Comparison of ENCODE assay signal across 13 cellular contexts in genomic region chr12:19430988-19431387, GRCh38. TPM values are rescaled to one million over a fixed set of nuclear protein-coding genes. Genes with fewer than 3 reads are reported as not detected.
DNase-seq lines count a peak whose midpoint lies in the region; ATAC-seq and TF ChIP-seq lines count a peak whose summit lies in the region.
"Had no signal": no experiment of that assay in that cellular context is flagged by ENCODE, and none has a peak within 500 bp of the region (broad histone marks: within the 10 kb centered on the region; RNA-seq: fewer than 3 reads in every experiment).

No MANE protein-coding gene starts in this region.

- no peaks in the 10 kb centered on the region for H3K36me3 ChIP-seq in HCT116 (ENCODE audit: control insufficient read depth in 1 of 2, insufficient read depth in 2 of 2, low read length in 2 of 2)
- H3K36me3 ChIP-seq in hepatocyte (replicated peaks; ENCODE audit: insufficient read depth, low read depth) = no peaks in the 10 kb centered on the region

- ATAC-seq in HCT116 (no peak), HG03108 (IDR thresholded peaks at IDR 0.05; ENCODE audit: unreplicated experiment) (no peak), GM18511 (IDR thresholded peaks at IDR 0.05; ENCODE audit: unreplicated experiment) (no peak)
- ATAC-seq in activated naive CD8-positive, alpha-beta T cell treated with anti-CD3 and anti-CD28 coated beads, Interleukin-2, amount 10 ng/mL, durations not matched to agents 7 days and 5 days (ENCODE audit: low read depth) = no peak

- H3K4me3 ChIP-seq in HCT116 (replicated peaks in 1 of 2; ENCODE audit: low read depth in 1 of 2, low read length in 2 of 2) (no peak overlapping the region), hepatocyte (no peak overlapping the region)
- H3K4me3 ChIP-seq: lung had no signal

- H3K27ac ChIP-seq in HCT116 (ENCODE audit: low read depth, low read length) = no peak overlapping the region; the same call in 1 of the 2 replicates
- peak overlapping the region; percentile 50 for H3K27ac ChIP-seq in hepatocyte

- H3K4me3 Mint-ChIP-seq in Calu3 (ENCODE audit: low read depth, unreplicated experiment) = no peak overlapping the region
- H3K4me3 Mint-ChIP-seq in activated naive CD8-positive, alpha-beta T cell treated with anti-CD3 and anti-CD28 coated beads, Interleukin-2, amount 10 ng/mL, durations not matched to agents 7 days and 5 days = no peak overlapping the region
- H3K4me3 Mint-ChIP-seq: CD4-positive, CD25-positive, alpha-beta regulatory T cell had no signal

- no peak overlapping the region for H3K9ac ChIP-seq in HCT116 (ENCODE audit: low read length)

- TF ChIP-seq CTCF in Calu3 (IDR thresholded peaks at IDR 0.05; ENCODE audit: unreplicated experiment) = no peak
- no peak for TF ChIP-seq CTCF in HCT116 (IDR thresholded peaks at IDR 0.05 in 2 of 3, conservative IDR thresholded peaks at IDR 0.05 in 1 of 3; ENCODE audit: borderline replicate concordance in 1 of 3, insufficient read depth in 1 of 3, low read depth in 2 of 3, low read length in 2 of 3)
- no peak for TF ChIP-seq CTCF in hepatocyte (IDR thresholded peaks at IDR 0.05; ENCODE audit: poor library complexity)

- CTCF ChIA-PET in Calu3 (lab: Charles Lee) (interaction anchor here (0.6 kb wide), 1 partner anchor 340 kb away, joined by 4 read pairs; no protein-coding TSS in a partner anchor), HCT116 (lab: Charles Lee) (no interaction called here)

- POLR2A ChIA-PET in HCT116 (lab: Charles Lee) = no interaction called here
- POLR2A ChIA-PET in activated naive CD8-positive, alpha-beta T cell treated with anti-CD3 and anti-CD28 coated beads, Interleukin-2, amount 10 ng/mL, durations not matched to agents 7 days and 5 days (lab: Charles Lee) = interaction anchor here (1.9 to 2.6 kb wide), 2 partner anchors 9 kb away, joined by 5 to 9 read pairs; partner anchors contain the start of gene AEBP2

- H3K4me1 Mint-ChIP-seq in Calu3 (ENCODE audit: low read depth, unreplicated experiment) = peaks cover 11% of the 10 kb centered on the region
- H3K4me1 Mint-ChIP-seq in activated naive CD8-positive, alpha-beta T cell treated with anti-CD3 and anti-CD28 coated beads, Interleukin-2, amount 10 ng/mL, durations not matched to agents 7 days and 5 days = peaks cover 39% of the 10 kb centered on the region

- no peak for TF ChIP-seq RAD21 in HCT116 (IDR thresholded peaks at IDR 0.05; ENCODE audit: low read depth)

- H2AFZ ChIP-seq in HCT116 (ENCODE audit: low read depth, low read length, poor library complexity, severe bottlenecking) (peak overlapping the region; percentile 83), hepatocyte (no peak overlapping the region)

- RAD21 ChIA-PET in HCT116 (lab: Charles Lee; ENCODE audit: low non-redundant PET in 1 of 2, low total read pairs in 2 of 2, uncharacterized antibody in 2 of 2, unreplicated experiment in 2 of 2) = interaction anchor here in 1 of 2 experiments (0.7 kb wide), 1 partner anchor 25 kb away, joined by 4 read pairs; no protein-coding TSS in a partner anchor

- no peak for TF ChIP-seq POLR2A in HCT116 (IDR thresholded peaks at IDR 0.05; ENCODE audit: borderline replicate concordance, extremely low read depth, insufficient read depth, insufficient read length)

- BruUV-seq in Calu3 (replicated peaks; lab: Mats Ljungman, UMichigan) (no TSS peak), HCT116 (replicated peaks; lab: Mats Ljungman, UMichigan) (no TSS peak)

- DNase-seq in Calu3 (no peak), HCT116 (ENCODE audit: low read depth, low spot score) (no peak), hepatocyte (ENCODE audit: low spot score) (no peak), SW 1271 (lab: John Stamatoyannopoulos, UW) (no peak)
- DNase-seq in activated naive CD8-positive, alpha-beta T cell treated with anti-CD3 and anti-CD28 coated beads, Interleukin-2, amount 10 ng/mL, durations not matched to agents 7 days and 5 days = no peak
- DNase-seq: activated gamma-delta T cell; CD4-positive, CD25-positive, alpha-beta regulatory T cell; GDM1; NCI-H2171 treated with DMSO at 0.1 percent for 48 hours; nucleus accumbens had no signal

- intact Hi-C loops in Calu3 (cut with micrococcal nuclease; ENCODE audit: unreplicated experiment) (no loop called here), HCT116 (cut with micrococcal nuclease) (no loop called here)

- H3K4me2 ChIP-seq in HCT116 (ENCODE audit: low read length) (no peak overlapping the region), hepatocyte (no peak overlapping the region)

- H3K27me3 ChIP-seq in HCT116 (ENCODE audit: insufficient read depth, low read length) (no peaks in the 10 kb centered on the region), hepatocyte (no peaks in the 10 kb centered on the region)

- H3K9me2 ChIP-seq in HCT116 (ENCODE audit: insufficient read depth) (no peaks in the 10 kb centered on the region), hepatocyte (replicated peaks; ENCODE audit: insufficient read depth) (no peaks in the 10 kb centered on the region)

- no peaks in the 10 kb centered on the region for H3K27me3 Mint-ChIP-seq in Calu3 (ENCODE audit: unreplicated experiment)
- H3K27me3 Mint-ChIP-seq in activated naive CD8-positive, alpha-beta T cell treated with anti-CD3 and anti-CD28 coated beads, Interleukin-2, amount 10 ng/mL, durations not matched to agents 7 days and 5 days = no peaks in the 10 kb centered on the region
- H3K27me3 Mint-ChIP-seq: CD4-positive, CD25-positive, alpha-beta regulatory T cell had no signal

- H3K9me3 Mint-ChIP-seq in Calu3 (ENCODE audit: low read depth, unreplicated experiment) = no peaks in the 10 kb centered on the region
- peaks cover 5% of the 10 kb centered on the region for H3K9me3 Mint-ChIP-seq in activated naive CD8-positive, alpha-beta T cell treated with anti-CD3 and anti-CD28 coated beads, Interleukin-2, amount 10 ng/mL, durations not matched to agents 7 days and 5 days

- peak overlapping the region; percentile 95 for H3K27ac Mint-ChIP-seq in Calu3 (ENCODE audit: unreplicated experiment)
- peak overlapping the region; percentile 90 for H3K27ac Mint-ChIP-seq in activated naive CD8-positive, alpha-beta T cell treated with anti-CD3 and anti-CD28 coated beads, Interleukin-2, amount 10 ng/mL, durations not matched to agents 7 days and 5 days

- H4K20me1 ChIP-seq in HCT116 (ENCODE audit: insufficient read depth) = no peaks in the 10 kb centered on the region
- H4K20me1 ChIP-seq in hepatocyte (ENCODE audit: insufficient read depth, poor library complexity, severe bottlenecking) = no peaks in the 10 kb centered on the region

- H3K79me2 ChIP-seq in HCT116 (ENCODE audit: insufficient read depth, low read length) (no peaks in the 10 kb centered on the region), hepatocyte (no peaks in the 10 kb centered on the region)

- H3K4me1 ChIP-seq in HCT116 (ENCODE audit: control insufficient read depth in 1 of 2, insufficient read depth in 2 of 2, low read length in 2 of 2) (peaks cover 11% of the 10 kb centered on the region in 2 experiments; a peak in 3 of 4 replicates), hepatocyte (ENCODE audit: insufficient read depth) (peaks cover 4% of the 10 kb centered on the region)

- H3K36me3 Mint-ChIP-seq in Calu3 (ENCODE audit: insufficient read depth, unreplicated experiment) = no peaks in the 10 kb centered on the region
- H3K36me3 Mint-ChIP-seq in activated naive CD8-positive, alpha-beta T cell treated with anti-CD3 and anti-CD28 coated beads, Interleukin-2, amount 10 ng/mL, durations not matched to agents 7 days and 5 days = peaks cover 9% of the 10 kb centered on the region
- H3K36me3 Mint-ChIP-seq: CD4-positive, CD25-positive, alpha-beta regulatory T cell had no signal

- H3K9me3 ChIP-seq in HCT116 (ENCODE audit: control insufficient read depth in 1 of 2, insufficient read depth in 1 of 2, low read depth in 1 of 2, low read length in 2 of 2) = no peaks in the 10 kb centered on the region
- no peaks in the 10 kb centered on the region for H3K9me3 ChIP-seq in hepatocyte (ENCODE audit: low read depth)

TF ChIP-seq in HCT116, 20 proteins besides CTCF, POLR2A, EP300 and RAD21:
- TF ChIP-seq SIN3A (IDR thresholded peaks at IDR 0.05; ENCODE audit: low read depth) (no peak), YY1 (IDR thresholded peaks at IDR 0.05; ENCODE audit: extremely low read depth, insufficient replicate concordance, low read depth, low read length) (no peak), POLR2AphosphoS5 (IDR thresholded peaks at IDR 0.05; ENCODE audit: low read depth, low read length) (no peak), EGR1 (IDR thresholded peaks at IDR 0.05; ENCODE audit: low read depth) (no peak)
TF ChIP-seq in HCT116: peak in this region for 0.

RNA-seq across cellular contexts. Expression of gene AEBP2, which starts 8.3 kb away (rescaled TPM):
- total RNA-seq in Calu3 (2022) = 53.6 and 57.9 TPM in 2 replicates
- 44.6 TPM for total RNA-seq in HCT116 (2021; ENCODE audit: unreplicated experiment)
- 16.9 and 21.3 TPM in 2 replicates for polyA plus RNA-seq in HCT116 (2012)
- total RNA-seq in activated naive CD8-positive, alpha-beta T cell treated with anti-CD3 and anti-CD28 coated beads, Interleukin-2, amount 10 ng/mL, durations not matched to agents 7 days and 5 days = 10 to 100 TPM; 60.3 to 62.7 TPM
- total RNA-seq in hepatocyte = 17.3 and 22.5 TPM in 2 replicates
- 12.4 and 13.5 TPM in 2 replicates for polyA plus RNA-seq in hepatocyte
